In the genomic region with DNA sequence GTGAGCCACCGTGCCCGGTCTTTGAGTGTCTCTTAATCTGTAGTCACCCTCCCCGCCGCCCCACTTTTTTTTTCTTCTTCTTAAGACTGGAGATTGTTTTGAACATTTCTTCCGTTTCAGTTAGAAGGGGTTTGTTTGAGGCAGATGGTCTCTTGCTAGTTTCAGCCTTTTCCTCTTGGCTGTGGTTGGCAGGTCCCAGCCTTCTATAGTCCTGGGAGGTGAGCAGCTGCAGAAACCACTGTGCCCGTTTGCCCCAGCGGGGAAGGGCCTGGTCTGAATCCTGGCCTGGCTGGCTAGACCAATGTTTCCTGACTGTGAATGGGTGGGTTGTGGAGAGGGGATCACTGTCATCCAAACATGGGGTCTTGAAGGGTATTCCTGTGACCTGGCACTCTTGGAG, we compare ENCODE assay signal across 1 cellular context.
TF ChIP-seq lines count a peak whose summit lies in the region.

No MANE protein-coding gene starts in this region.

TF ChIP-seq in HepG2, 621 proteins besides CTCF, POLR2A, EP300 and RAD21:
- TF ChIP-seq ELF1 (CRISPR knock-in tag; IDR thresholded peaks at IDR 0.05) (no peak), KLF16 (CRISPR knock-in tag; IDR thresholded peaks at IDR 0.05) (no peak), FOXK1 (CRISPR knock-in tag; IDR thresholded peaks at IDR 0.05; ENCODE audit: borderline replicate concordance, low read depth) (no peak), ZMYM4 (CRISPR knock-in tag; IDR thresholded peaks at IDR 0.05) (no peak), ZNF441 (CRISPR knock-in tag; IDR thresholded peaks at IDR 0.05; ENCODE audit: borderline replicate concordance) (no peak), MTA3 (CRISPR knock-in tag; IDR thresholded peaks at IDR 0.05) (no peak), ZNF17 (CRISPR knock-in tag; IDR thresholded peaks at IDR 0.05) (no peak), DR1 (CRISPR knock-in tag; IDR thresholded peaks at IDR 0.05) (no peak)
- TF ChIP-seq, protein P1, sequence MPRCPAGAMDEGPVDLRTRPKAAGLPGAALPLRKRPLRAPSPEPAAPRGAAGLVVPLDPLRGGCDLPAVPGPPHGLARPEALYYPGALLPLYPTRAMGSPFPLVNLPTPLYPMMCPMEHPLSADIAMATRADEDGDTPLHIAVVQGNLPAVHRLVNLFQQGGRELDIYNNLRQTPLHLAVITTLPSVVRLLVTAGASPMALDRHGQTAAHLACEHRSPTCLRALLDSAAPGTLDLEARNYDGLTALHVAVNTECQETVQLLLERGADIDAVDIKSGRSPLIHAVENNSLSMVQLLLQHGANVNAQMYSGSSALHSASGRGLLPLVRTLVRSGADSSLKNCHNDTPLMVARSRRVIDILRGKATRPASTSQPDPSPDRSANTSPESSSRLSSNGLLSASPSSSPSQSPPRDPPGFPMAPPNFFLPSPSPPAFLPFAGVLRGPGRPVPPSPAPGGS (CRISPR knock-in tag; IDR thresholded peaks at IDR 0.05): no peak
- TF ChIP-seq, protein P2, sequence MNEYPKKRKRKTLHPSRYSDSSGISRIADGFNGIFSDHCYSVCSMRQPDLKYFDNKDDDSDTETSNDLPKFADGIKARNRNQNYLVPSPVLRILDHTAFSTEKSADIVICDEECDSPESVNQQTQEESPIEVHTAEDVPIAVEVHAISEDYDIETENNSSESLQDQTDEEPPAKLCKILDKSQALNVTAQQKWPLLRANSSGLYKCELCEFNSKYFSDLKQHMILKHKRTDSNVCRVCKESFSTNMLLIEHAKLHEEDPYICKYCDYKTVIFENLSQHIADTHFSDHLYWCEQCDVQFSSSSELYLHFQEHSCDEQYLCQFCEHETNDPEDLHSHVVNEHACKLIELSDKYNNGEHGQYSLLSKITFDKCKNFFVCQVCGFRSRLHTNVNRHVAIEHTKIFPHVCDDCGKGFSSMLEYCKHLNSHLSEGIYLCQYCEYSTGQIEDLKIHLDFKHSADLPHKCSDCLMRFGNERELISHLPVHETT (CRISPR knock-in tag; conservative IDR thresholded peaks at IDR 0.05): no peak
